21 cellular contexts compared by ENCODE assay signal in the genomic region with DNA sequence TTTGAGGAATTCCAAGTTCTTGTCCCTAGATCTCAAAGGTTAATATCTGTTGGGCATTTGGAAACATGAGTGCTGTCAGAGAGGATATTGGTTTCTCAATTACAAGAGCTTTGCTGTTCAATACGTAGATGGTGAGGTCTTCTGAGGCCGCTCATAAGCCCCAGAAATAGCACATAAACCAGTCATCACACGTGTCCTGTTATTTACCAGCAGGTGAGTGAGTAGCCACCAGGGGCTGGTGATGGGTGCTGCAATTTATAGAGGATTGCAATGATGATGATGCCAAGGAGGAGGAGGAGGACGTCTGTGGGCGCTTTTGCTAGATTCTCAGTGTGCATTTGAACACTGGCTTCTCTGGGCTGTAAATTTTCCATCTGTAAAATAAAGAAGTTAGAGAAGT.
"Had no signal": no experiment of that assay in that cellular context is flagged by ENCODE, and none has a peak within 500 bp of the region (broad histone marks: within the 10 kb centered on the region; RNA-seq: fewer than 3 reads in every experiment).

No MANE protein-coding gene starts in this region.

- H3K4me3 ChIP-seq: body of pancreas, hepatocyte, lung, testis, vagina had no signal

- H3K79me2 ChIP-seq: hepatocyte, parathyroid adenoma had no signal

- DNase-seq: activated CD4-positive, alpha-beta T cell treated with anti-CD3 and anti-CD28 coated beads, Interleukin-2, amount 50 U/mL, for 1 hour; activated CD4-positive, CD25-positive, alpha-beta regulatory T cell treated with anti-CD3 and anti-CD28 coated beads, Interleukin-2, amount 50 U/mL, for 72 hours; activated gamma-delta T cell treated with Interleukin-2 at 50 U/mL for 16 hours; activated T-cell treated with anti-CD3 and anti-CD28 coated beads, Interleukin-2, amount 50 U/mL, for 1 hour; body of pancreas; effector CD4-positive, alpha-beta T cell; foreskin melanocyte; glutamatergic neuron; immature natural killer cell; naive B cell; nucleus accumbens; stimulated activated CD4-positive, alpha-beta T cell treated with anti-CD3 and anti-CD28 coated beads, Interleukin-4, amount 100 ng/mL, for 1 hour; stimulated activated naive CD4-positive, alpha-beta T cell; testis had no signal

- ATAC-seq: body of pancreas, esophagus mucosa, left lobe of liver had no signal

- H3K27ac ChIP-seq: body of pancreas, hepatocyte, parathyroid adenoma, testis, vagina, VCaP had no signal

- H3K4me2 ChIP-seq: hepatocyte had no signal

- H3K9me3 ChIP-seq: body of pancreas, testis, vagina had no signal

- H3K36me3 ChIP-seq: vagina had no signal

- H3K4me1 ChIP-seq: body of pancreas, testis, vagina had no signal

- H3K9ac ChIP-seq: parathyroid adenoma had no signal

- H3K27me3 ChIP-seq: body of pancreas, hepatocyte, testis, vagina had no signal

- H2AFZ ChIP-seq: hepatocyte, parathyroid adenoma had no signal
